ENCODE assay signal across 11 cellular contexts in genomic region chr2:122748552-122749011, GRCh38.
DNase-seq lines count a peak whose midpoint lies in the region; ATAC-seq and TF ChIP-seq lines count a peak whose summit lies in the region.
"Had no signal": no experiment of that assay in that cellular context is flagged by ENCODE, and none has a peak within 500 bp of the region (broad histone marks: within the 10 kb centered on the region; RNA-seq: fewer than 3 reads in every experiment).

No MANE protein-coding gene starts in this region.

- H4K20me1 ChIP-seq in GM23338 (replicated peaks; ENCODE audit: insufficient read depth): no peaks in the 10 kb centered on the region
- H4K20me1 ChIP-seq in PC-3 (ENCODE audit: low read length): no peaks in the 10 kb centered on the region

- DNase-seq in GM23338 (ENCODE audit: low spot score) (peak; percentile 53), PC-3 (peak; percentile 96), epithelial cell of proximal tubule (ENCODE audit: low read depth) (peak; percentile 81), renal cortical epithelial cell (ENCODE audit: low read depth) (peak; percentile 90), putamen (ENCODE audit: low spot score) (no peak), left lung (no peak)
- DNase-seq in activated CD8-positive, alpha-beta memory T cell treated with anti-CD3 and anti-CD28 coated beads, Interleukin-2, amount 50 U/mL, for 48 hours: no peak
- DNase-seq: activated CD4-positive, alpha-beta T cell treated with anti-CD3 and anti-CD28 coated beads for 1 hour; activated naive CD8-positive, alpha-beta T cell treated with anti-CD3 and anti-CD28 coated beads for 36 hours; naive thymus-derived CD8-positive, alpha-beta T cell; NCI-H526 treated with DMSO at 0.1 percent for 48 hours had no signal

- no peaks in the 10 kb centered on the region for H3K9me3 Mint-ChIP-seq in GM23338

- H3K27me3 ChIP-seq in GM23338 (ENCODE audit: insufficient read depth): no peaks in the 10 kb centered on the region
- no peaks in the 10 kb centered on the region for H3K27me3 ChIP-seq in PC-3 (ENCODE audit: low read length)
- no peaks in the 10 kb centered on the region for H3K27me3 ChIP-seq in left lung

- H3K36me3 ChIP-seq in GM23338 (ENCODE audit: insufficient read depth) (no peaks in the 10 kb centered on the region), PC-3 (ENCODE audit: low read depth, low read length) (no peaks in the 10 kb centered on the region), left lung (no peaks in the 10 kb centered on the region)

- H3K27ac ChIP-seq in GM23338 (ENCODE audit: low read depth) (no peak overlapping the region), PC-3 (ENCODE audit: low read length) (peak overlapping the region; percentile 96), left lung (no peak overlapping the region)

- no peaks in the 10 kb centered on the region for H3K36me3 Mint-ChIP-seq in GM23338 (ENCODE audit: low read depth)
- H3K36me3 Mint-ChIP-seq: activated naive CD8-positive, alpha-beta T cell treated with anti-CD3 and anti-CD28 coated beads for 36 hours; naive thymus-derived CD8-positive, alpha-beta T cell had no signal

- CTCF ChIA-PET in PC-3 (lab: Charles Lee): interaction anchor here (1.0 kb wide), 1 partner anchor 325 kb away, joined by 3 read pairs; no protein-coding TSS in a partner anchor

- H3K4me1 Mint-ChIP-seq in GM23338: peaks cover 43% of the 10 kb centered on the region
- H3K4me1 Mint-ChIP-seq: activated naive CD8-positive, alpha-beta T cell treated with anti-CD3 and anti-CD28 coated beads for 36 hours; naive thymus-derived CD8-positive, alpha-beta T cell had no signal

- POLR2A ChIA-PET in PC-3 (lab: Charles Lee; ENCODE audit: unreplicated experiment): no interaction called here

- peaks cover 17% of the 10 kb centered on the region for H3K4me1 ChIP-seq in GM23338 (ENCODE audit: insufficient read depth)
- H3K4me1 ChIP-seq in PC-3 (ENCODE audit: insufficient read depth, low read length): peaks cover 23% of the 10 kb centered on the region
- no peaks in the 10 kb centered on the region for H3K4me1 ChIP-seq in left lung

- no TSS peak for BruUV-seq in PC-3 (replicated peaks; lab: Mats Ljungman, UMichigan)

- intact Hi-C loops in PC-3 (cut with micrococcal nuclease): loop anchor here (1.0 to 10.0 kb wide), 15 partner anchors 82 to 1269 kb away; no protein-coding TSS in a partner anchor
- intact Hi-C loops in left lung (cut with DNase I): no loop called here

- peaks cover 1% of the 10 kb centered on the region for H3K27me3 Mint-ChIP-seq in GM23338 (ENCODE audit: insufficient read depth, low read depth, poor library complexity)
- H3K27me3 Mint-ChIP-seq: activated naive CD8-positive, alpha-beta T cell treated with anti-CD3 and anti-CD28 coated beads for 36 hours; naive thymus-derived CD8-positive, alpha-beta T cell had no signal

- no peak overlapping the region for H3K4me2 ChIP-seq in GM23338
- peak overlapping the region; percentile 55 for H3K4me2 ChIP-seq in PC-3 (ENCODE audit: low read length)

- H2AFZ ChIP-seq in GM23338 (no peak overlapping the region), PC-3 (ENCODE audit: low read length) (no peak overlapping the region)

- H3K9me2 ChIP-seq in GM23338 (ENCODE audit: insufficient read depth): no peaks in the 10 kb centered on the region
- H3K9me2 ChIP-seq in PC-3 (replicated peaks; ENCODE audit: low read length): no peaks in the 10 kb centered on the region

- H3F3A ChIP-seq in GM23338 (replicated peaks; ENCODE audit: low read depth) (no peaks in the 10 kb centered on the region), PC-3 (ENCODE audit: low read length, unreplicated experiment) (no peaks in the 10 kb centered on the region)

- no peak overlapping the region for H3K4me3 Mint-ChIP-seq in GM23338
- H3K4me3 Mint-ChIP-seq: activated naive CD8-positive, alpha-beta T cell treated with anti-CD3 and anti-CD28 coated beads for 36 hours; naive thymus-derived CD8-positive, alpha-beta T cell had no signal

- no peak overlapping the region for H3K27ac Mint-ChIP-seq in GM23338
- H3K27ac Mint-ChIP-seq: activated naive CD8-positive, alpha-beta T cell treated with anti-CD3 and anti-CD28 coated beads for 36 hours; naive thymus-derived CD8-positive, alpha-beta T cell had no signal

- H3K79me2 ChIP-seq in GM23338 (replicated peaks; ENCODE audit: insufficient read depth) (no peaks in the 10 kb centered on the region), PC-3 (ENCODE audit: low read length) (no peaks in the 10 kb centered on the region)

- H3K9me3 ChIP-seq in PC-3 (ENCODE audit: low read length): no peaks in the 10 kb centered on the region
- H3K9me3 ChIP-seq in left lung: no peaks in the 10 kb centered on the region

- ATAC-seq in GM23338: peak; percentile 68
- ATAC-seq in PC-3: peak; percentile 96
- no peak for ATAC-seq in left lung
- ATAC-seq: naive thymus-derived CD8-positive, alpha-beta T cell had no signal

- peak overlapping the region; percentile 73 for H3K9ac ChIP-seq in PC-3 (ENCODE audit: low read length)

- TF ChIP-seq CTCF in GM23338 (conservative IDR thresholded peaks at IDR 0.05; ENCODE audit: low read depth in 2 of 2) (peak; percentile 33 to 62), PC-3 (conservative IDR thresholded peaks at IDR 0.05; ENCODE audit: low read depth, low read length) (peak; percentile 65), epithelial cell of proximal tubule (conservative IDR thresholded peaks at IDR 0.05; ENCODE audit: low read depth, low read length) (peak; percentile 50), left lung (IDR thresholded peaks at IDR 0.05) (no peak)

- no peak overlapping the region for H3K4me3 ChIP-seq in GM23338
- no peak overlapping the region for H3K4me3 ChIP-seq in PC-3 (ENCODE audit: low read length)
- H3K4me3 ChIP-seq in epithelial cell of proximal tubule (ENCODE audit: low read depth, low read length): no peak overlapping the region
- no peak overlapping the region for H3K4me3 ChIP-seq in left lung

TF ChIP-seq in GM23338, 12 proteins besides CTCF, POLR2A, EP300 and RAD21:
- TF ChIP-seq REST (IDR thresholded peaks at IDR 0.05; ENCODE audit: unreplicated experiment): no peak
- no peak for TF ChIP-seq POLR2AphosphoS5 (IDR thresholded peaks at IDR 0.05; ENCODE audit: low read depth)
- no peak for TF ChIP-seq STAT1 (IDR thresholded peaks at IDR 0.05; ENCODE audit: unreplicated experiment)
- no peak for TF ChIP-seq ZNF331 (CRISPR knock-in tag; IDR thresholded peaks at IDR 0.05; ENCODE audit: low read depth)
- TF ChIP-seq ETS1 (IDR thresholded peaks at IDR 0.05): no peak
- no peak for TF ChIP-seq EZH2 (IDR thresholded peaks at IDR 0.05; ENCODE audit: low read depth, unreplicated experiment)
- TF ChIP-seq CREB1 (CRISPR knock-in tag; IDR thresholded peaks at IDR 0.05; ENCODE audit: low read depth): no peak
- TF ChIP-seq NANOG (IDR thresholded peaks at IDR 0.05; ENCODE audit: borderline replicate concordance): no peak

Comparison
In these comparisons a context has a peak if more than half of its experiments do, and no peak if none do; other contexts are left out.
1. DNase-seq: peak in GM23338 (single experiment), PC-3 (single experiment), epithelial cell of proximal tubule (single experiment) and renal cortical epithelial cell (single experiment); none in putamen (single experiment), left lung (0 of 2) and activated CD8-positive, alpha-beta memory T cell treated with anti-CD3 and anti-CD28 coated beads, Interleukin-2, amount 50 U/mL, for 48 hours (single experiment).
2. CTCF ChIP-seq: peak in GM23338 (2 of 2), PC-3 (single experiment) and epithelial cell of proximal tubule (single experiment); none in left lung (0 of 2).